Comparison of ENCODE assay signal across 16 cellular contexts in genomic region chr1:219427989-219428388, GRCh38.
DNase-seq lines count a peak whose midpoint lies in the region; ATAC-seq and TF ChIP-seq lines count a peak whose summit lies in the region.
"Had no signal": no experiment of that assay in that cellular context is flagged by ENCODE, and none has a peak within 500 bp of the region (broad histone marks: within the 10 kb centered on the region; RNA-seq: fewer than 3 reads in every experiment).

No MANE protein-coding gene starts in this region.

- in situ Hi-C loops in GM23248 (cut with MboI): no loop called here

- no peaks in the 10 kb centered on the region for H3K79me2 ChIP-seq in GM23248 (ENCODE audit: insufficient read depth)

- H3K9me3 Mint-ChIP-seq in endothelial cell (ENCODE audit: unreplicated experiment): no peaks in the 10 kb centered on the region

- 0 out of 2 replicates have a peak overlapping the region, but pooled peaks have one; percentile 32 for H2AFZ ChIP-seq in GM23248

- peaks cover 18% of the 10 kb centered on the region for H3F3A ChIP-seq in GM23248 (ENCODE audit: insufficient read depth)

- H3K36me3 Mint-ChIP-seq in endothelial cell (ENCODE audit: low read depth, unreplicated experiment): no peaks in the 10 kb centered on the region
- H3K36me3 Mint-ChIP-seq: CD8-positive, alpha-beta memory T cell had no signal

- H3K4me3 Mint-ChIP-seq in endothelial cell (ENCODE audit: unreplicated experiment): no peak overlapping the region
- H3K4me3 Mint-ChIP-seq: CD8-positive, alpha-beta memory T cell had no signal

- H4K20me1 ChIP-seq in GM23248 (ENCODE audit: insufficient read depth): no peaks in the 10 kb centered on the region
- H4K20me1 ChIP-seq: BLaER1 had no signal

- CTCF ChIA-PET in BJ (lab: Yijun Ruan, JAX): interaction anchor here (0.8 to 1.6 kb wide), 2 partner anchors 11 to 385 kb away, joined by 3 to 7 read pairs; no protein-coding TSS in a partner anchor

- no peak overlapping the region for H3K27ac Mint-ChIP-seq in endothelial cell (ENCODE audit: unreplicated experiment)
- H3K27ac Mint-ChIP-seq: CD8-positive, alpha-beta memory T cell had no signal

- no peaks in the 10 kb centered on the region for H3K4me1 Mint-ChIP-seq in endothelial cell (ENCODE audit: unreplicated experiment)
- H3K4me1 Mint-ChIP-seq: CD8-positive, alpha-beta memory T cell had no signal

- H3K9me3 ChIP-seq in GM23248 (ENCODE audit: low read depth) (no peaks in the 10 kb centered on the region), adipocyte (ENCODE audit: control insufficient read depth, low read length) (no peaks in the 10 kb centered on the region)
- H3K9me3 ChIP-seq: BLaER1 had no signal

- no peak for ATAC-seq in HG02885 (IDR thresholded peaks at IDR 0.05; ENCODE audit: poor library complexity, unreplicated experiment)

- H3K4me3 ChIP-seq in BJ (ENCODE audit: low read depth, low read length): no peak overlapping the region
- H3K4me3 ChIP-seq in GM23248: no peak overlapping the region
- peak overlapping the region; percentile 33 for H3K4me3 ChIP-seq in adipocyte (ENCODE audit: low read length)
- no peak overlapping the region for H3K4me3 ChIP-seq in fibroblast of villous mesenchyme (ENCODE audit: low read depth, low read length)
- H3K4me3 ChIP-seq: BLaER1 had no signal

- WGBS in GM23248 (ENCODE audit: low coverage in 1 of 2, low lambda C conversion rate in 2 of 2, missing lambda C conversion rate in 2 of 2), 2 experiments: 6 to 19% methylated on average over 2 of the region's 2 CpGs

- no peaks in the 10 kb centered on the region for H3K9me2 ChIP-seq in GM23248 (ENCODE audit: insufficient read depth)

- no peaks in the 10 kb centered on the region for H3K27me3 Mint-ChIP-seq in endothelial cell (ENCODE audit: unreplicated experiment)

- H3K4me1 ChIP-seq in GM23248 (ENCODE audit: insufficient read depth): peaks cover 12% of the 10 kb centered on the region
- peaks cover 10% of the 10 kb centered on the region for H3K4me1 ChIP-seq in adipocyte (ENCODE audit: control insufficient read depth, insufficient read depth, low read length)
- H3K4me1 ChIP-seq: BLaER1 had no signal

- no peaks in the 10 kb centered on the region for H3K36me3 ChIP-seq in BJ (ENCODE audit: control insufficient read depth, insufficient read depth, low read length)
- no peaks in the 10 kb centered on the region for H3K36me3 ChIP-seq in GM23248 (ENCODE audit: low read depth)
- peaks cover 9% of the 10 kb centered on the region for H3K36me3 ChIP-seq in adipocyte (ENCODE audit: control insufficient read depth, insufficient read depth, low read length, severe bottlenecking)
- H3K36me3 ChIP-seq: BLaER1 had no signal

- no peaks in the 10 kb centered on the region for H3K27me3 ChIP-seq in BJ (ENCODE audit: control insufficient read depth, insufficient read depth, low read length)
- no peaks in the 10 kb centered on the region for H3K27me3 ChIP-seq in GM23248 (replicated peaks; ENCODE audit: insufficient read depth)
- H3K27me3 ChIP-seq in adipocyte (replicated peaks; ENCODE audit: control insufficient read depth, insufficient read depth, low read length): no peaks in the 10 kb centered on the region
- H3K27me3 ChIP-seq: BLaER1 had no signal

- no peak overlapping the region for H3K9ac ChIP-seq in GM23248
- H3K9ac ChIP-seq in adipocyte (ENCODE audit: low read length): no peak overlapping the region
- H3K9ac ChIP-seq: BLaER1 had no signal

- POLR2A ChIA-PET in BJ (lab: Charles Lee): no interaction called here

- H3K27ac ChIP-seq in GM23248: no peak overlapping the region
- H3K27ac ChIP-seq: BLaER1 had no signal

- TF ChIP-seq CTCF in BJ (IDR thresholded peaks at IDR 0.05; ENCODE audit: insufficient read depth, low read depth, low read length) (no peak), fibroblast of villous mesenchyme (IDR thresholded peaks at IDR 0.05; ENCODE audit: insufficient read depth, low read depth, low read length) (no peak), endothelial cell (IDR thresholded peaks at IDR 0.05; ENCODE audit: unreplicated experiment) (no peak)

- no peak overlapping the region for H3K4me2 ChIP-seq in GM23248 (ENCODE audit: unreplicated experiment)
- H3K4me2 ChIP-seq: BLaER1 had no signal

- DNase-seq in BJ (ENCODE audit: low read depth) (peak; percentile 46), GM23248 (peak; percentile 36), adipocyte (ENCODE audit: low read depth) (peak; percentile 45), fibroblast of villous mesenchyme (ENCODE audit: low read depth) (peak; percentile 14), DMS114 treated with DMSO at 0.1 percent for 48 hours (lab: John Stamatoyannopoulos, UW; ENCODE audit: unreplicated experiment) (no peak), AG08396 (ENCODE audit: low spot score) (no peak), endothelial cell (ENCODE audit: low spot score) (no peak)
- DNase-seq: CD8-positive, alpha-beta memory T cell; Kasumi-1; NCI-H1417; NCI-H2029; NCI-H510A treated with DMSO at 0.1 percent for 48 hours; SIG-M5; SW 1271 had no signal

Comparison
In these comparisons a context has a peak if more than half of its experiments do, and no peak if none do; other contexts are left out.
1. DNase-seq: peak in BJ (single experiment), GM23248 (single experiment), adipocyte (single experiment) and fibroblast of villous mesenchyme (single experiment); none in DMS114 treated with DMSO at 0.1 percent for 48 hours (single experiment), AG08396 (single experiment) and endothelial cell (single experiment).